In genomic region chr12:2891240-2892053, GRCh38 we compare ENCODE assay signal across 8 cellular contexts. TPM values are rescaled to one million over a fixed set of nuclear protein-coding genes. Genes with fewer than 3 reads are reported as not detected.
DNase-seq lines count a peak whose midpoint lies in the region; ATAC-seq and TF ChIP-seq lines count a peak whose summit lies in the region.

No MANE protein-coding gene starts in this region.

- H3K4me2 ChIP-seq in mesendoderm (ENCODE audit: low read length) = peak overlapping the region; percentile 38

- TF ChIP-seq POLR2A in suprapubic skin (IDR thresholded peaks at IDR 0.05) = no peak

- H3K9ac ChIP-seq in mesendoderm (ENCODE audit: low read length) = peak overlapping the region; percentile 86

- TF ChIP-seq CTCF in WTC11 (IDR thresholded peaks at IDR 0.05) (no peak), endothelial cell (IDR thresholded peaks at IDR 0.05; ENCODE audit: unreplicated experiment) (no peak), suprapubic skin (IDR thresholded peaks at IDR 0.05) (no peak), GM20000 (IDR thresholded peaks at IDR 0.05; ENCODE audit: extremely low read depth, missing control alignments) (no peak)

- H3K79me2 ChIP-seq in mesendoderm (ENCODE audit: control insufficient read depth, insufficient read depth, low read length) = peaks cover 2% of the 10 kb centered on the region

- H2BK120ac ChIP-seq in mesendoderm (ENCODE audit: low read depth, low read length) = no peak overlapping the region

- H2AK5ac ChIP-seq in mesendoderm (ENCODE audit: low read length) = no peak overlapping the region

- CTCF ChIA-PET in WTC11 (lab: Charles Lee) = interaction anchor here (0.9 to 2.3 kb wide), 9 partner anchors 14 to 150 kb away, joined by 3 to 24 read pairs (median 8); partner anchors contain the start of genes FOXM1 and RHNO1

- ATAC-seq in CD4-positive, CD25-positive, alpha-beta regulatory T cell (ENCODE audit: low read depth in 2 of 2) = no peak
- ATAC-seq in GM21390 (IDR thresholded peaks at IDR 0.05; ENCODE audit: unreplicated experiment) (peak; percentile 21), WTC11 (peak; percentile 16)

- H3K4me1 ChIP-seq in CD4-positive, CD25-positive, alpha-beta regulatory T cell (ENCODE audit: control insufficient read depth, insufficient read depth, low read length, poor library complexity, severe bottlenecking) = peaks cover 20% of the 10 kb centered on the region
- H3K4me1 ChIP-seq in mesendoderm (ENCODE audit: control insufficient read depth, low read depth, low read length) (no peaks in the 10 kb centered on the region), suprapubic skin (peaks cover 37% of the 10 kb centered on the region)

- no peak for DNase-seq in CD4-positive, CD25-positive, alpha-beta regulatory T cell
- no peak for DNase-seq in Jurkat, Clone E6-1 (ENCODE audit: low read depth, low spot score)
- DNase-seq in WTC11 (ENCODE audit: low spot score) (peak; percentile 54), endothelial cell (ENCODE audit: low spot score) (peak; percentile 68), mesendoderm (peak; percentile 67), suprapubic skin (ENCODE audit: low spot score in 2 of 2) (no peak), GM20000 (ENCODE audit: low spot score) (no peak)

- H2BK5ac ChIP-seq in mesendoderm (ENCODE audit: low read length) = no peak overlapping the region

- no peak overlapping the region for H4K8ac ChIP-seq in mesendoderm (ENCODE audit: low read depth, low read length)

- POLR2A ChIA-PET in WTC11 (lab: Charles Lee) = interaction anchor here (0.7 to 3.4 kb wide), 5 partner anchors 13 to 148 kb away, joined by 3 to 24 read pairs (median 3); partner anchors contain the start of genes FOXM1 and RHNO1

- H3K56ac ChIP-seq in mesendoderm (ENCODE audit: low read length) = peak overlapping the region; percentile 91

- H3K4me3 ChIP-seq in CD4-positive, CD25-positive, alpha-beta regulatory T cell (ENCODE audit: low read depth, low read length) = peak overlapping the region; percentile 62
- H3K4me3 ChIP-seq in Jurkat, Clone E6-1 (ENCODE audit: low read length) = peak overlapping the region; percentile 86
- H3K4me3 ChIP-seq in mesendoderm (ENCODE audit: low read length) = peak overlapping the region; percentile 71
- peak overlapping the region; percentile 87 for H3K4me3 ChIP-seq in suprapubic skin

- peak overlapping the region; percentile 44 for H3K18ac ChIP-seq in mesendoderm (ENCODE audit: low read length)

- H3K27ac Mint-ChIP-seq in CD4-positive, CD25-positive, alpha-beta regulatory T cell = peak overlapping the region; percentile 85 to 96 (median 95)
- peak overlapping the region; percentile 93 for H3K27ac Mint-ChIP-seq in WTC11
- H3K27ac Mint-ChIP-seq in endothelial cell (ENCODE audit: unreplicated experiment) = peak overlapping the region; percentile 96

- WGBS in mesendoderm (ENCODE audit: extremely low coverage, insufficient coverage, low lambda C conversion rate) = no CpG with 5 or more reads among the region's 42 CpGs
- 22% methylated on average over 26 of the region's 42 CpGs for WGBS in suprapubic skin

- no peaks in the 10 kb centered on the region for H3K27me3 ChIP-seq in CD4-positive, CD25-positive, alpha-beta regulatory T cell (ENCODE audit: control insufficient read depth, insufficient read depth, low read length)
- H3K27me3 ChIP-seq in mesendoderm (ENCODE audit: insufficient read depth, low read length, poor library complexity) (no peaks in the 10 kb centered on the region), suprapubic skin (no peaks in the 10 kb centered on the region)

- TF ChIP-seq EP300 in suprapubic skin (IDR thresholded peaks at IDR 0.05) = no peak

- peaks cover 14 to 38% (median 24%) of the 10 kb centered on the region in 4 donors for H3K4me1 Mint-ChIP-seq in CD4-positive, CD25-positive, alpha-beta regulatory T cell
- H3K4me1 Mint-ChIP-seq in WTC11 (peaks cover 18% of the 10 kb centered on the region), endothelial cell (ENCODE audit: unreplicated experiment) (peaks cover 15% of the 10 kb centered on the region)

- H3K4ac ChIP-seq in mesendoderm (ENCODE audit: low read depth, low read length) = no peak overlapping the region

- no peak overlapping the region for H4K5ac ChIP-seq in mesendoderm (ENCODE audit: low read length)

- peak overlapping the region; percentile 92 to 98 (median 97) for H3K4me3 Mint-ChIP-seq in CD4-positive, CD25-positive, alpha-beta regulatory T cell
- H3K4me3 Mint-ChIP-seq in WTC11 (peak overlapping the region; percentile 78), endothelial cell (ENCODE audit: unreplicated experiment) (peak overlapping the region; percentile 99)

- no peaks in the 10 kb centered on the region for H3K9me3 Mint-ChIP-seq in CD4-positive, CD25-positive, alpha-beta regulatory T cell
- H3K9me3 Mint-ChIP-seq in WTC11 = no peaks in the 10 kb centered on the region
- no peaks in the 10 kb centered on the region for H3K9me3 Mint-ChIP-seq in endothelial cell (ENCODE audit: unreplicated experiment)

- no peak overlapping the region for H3K23ac ChIP-seq in mesendoderm (ENCODE audit: low read length)

- H2BK15ac ChIP-seq in mesendoderm (replicated peaks; ENCODE audit: low read depth) = no peak overlapping the region

- H3K27ac ChIP-seq in CD4-positive, CD25-positive, alpha-beta regulatory T cell (ENCODE audit: insufficient read depth, low read length, poor library complexity, severe bottlenecking) = peak overlapping the region; percentile 76
- H3K27ac ChIP-seq in mesendoderm (ENCODE audit: low read depth, low read length) (peak overlapping the region; percentile 52), suprapubic skin (peak overlapping the region; percentile 95)

- no peaks in the 10 kb centered on the region for H3K9me3 ChIP-seq in CD4-positive, CD25-positive, alpha-beta regulatory T cell (ENCODE audit: control insufficient read depth in 2 of 2, low read length in 2 of 2)
- H3K9me3 ChIP-seq in suprapubic skin = no peaks in the 10 kb centered on the region

- no peaks in the 10 kb centered on the region for H3K27me3 Mint-ChIP-seq in CD4-positive, CD25-positive, alpha-beta regulatory T cell
- no peaks in the 10 kb centered on the region; the same call in 1 of the 2 replicates for H3K27me3 Mint-ChIP-seq in WTC11 (ENCODE audit: low read depth)
- peaks cover 11% of the 10 kb centered on the region for H3K27me3 Mint-ChIP-seq in endothelial cell (ENCODE audit: unreplicated experiment)

- H3K36me3 Mint-ChIP-seq in CD4-positive, CD25-positive, alpha-beta regulatory T cell = peaks cover 4% of the 10 kb centered on the region
- peaks cover 12% of the 10 kb centered on the region for H3K36me3 Mint-ChIP-seq in WTC11
- peaks cover 7% of the 10 kb centered on the region for H3K36me3 Mint-ChIP-seq in endothelial cell (ENCODE audit: low read depth, unreplicated experiment)

- H3K79me1 ChIP-seq in mesendoderm (ENCODE audit: low read length) = peaks cover 2% of the 10 kb centered on the region

- peaks cover 5% of the 10 kb centered on the region for H3K36me3 ChIP-seq in CD4-positive, CD25-positive, alpha-beta regulatory T cell (ENCODE audit: control insufficient read depth, insufficient read depth, low read length)
- H3K36me3 ChIP-seq in mesendoderm (ENCODE audit: control insufficient read depth, insufficient read depth, low read length) (peaks cover 4% of the 10 kb centered on the region), suprapubic skin (peaks cover 3% of the 10 kb centered on the region)

TF ChIP-seq in WTC11, 78 proteins besides CTCF, POLR2A, EP300 and RAD21 (continues in another document):
- TF ChIP-seq FOXJ3 (CRISPR knock-in tag; IDR thresholded peaks at IDR 0.05; ENCODE audit: borderline replicate concordance) (no peak), NR1H2 (CRISPR knock-in tag; IDR thresholded peaks at IDR 0.05) (no peak), ZNF416 (CRISPR knock-in tag; IDR thresholded peaks at IDR 0.05) (no peak)

RNA-seq across cellular contexts. Expression of gene TULP3, which starts 0.8 kb away (rescaled TPM):
- 6.7 TPM for total RNA-seq in CD4-positive, CD25-positive, alpha-beta regulatory T cell
- polyA plus RNA-seq in CD4-positive, CD25-positive, alpha-beta regulatory T cell = 1 to 10 TPM; 2.4 to 7.7 (median 5.5) TPM
- 24.7 TPM for polyA plus RNA-seq in Jurkat, Clone E6-1 (2012; ENCODE audit: insufficient read depth, insufficient read length)
- 17.4 to 18.8 TPM (median 18.0 TPM) in 3 replicates for total RNA-seq in WTC11 (2021)
- total RNA-seq in endothelial cell (ENCODE audit: unreplicated experiment) = 49.4 TPM
- polyA plus RNA-seq in mesendoderm (2013, experiment 1 of 2) = 24.9 TPM
- polyA plus RNA-seq in mesendoderm (2013, experiment 2 of 2) = 26.2 TPM
- total RNA-seq in suprapubic skin = 10 to 100 TPM; 21.0 to 55.8 (median 35.6) TPM

RNA-seq across cellular contexts. Expression of gene RHNO1, which starts 14.4 kb away (rescaled TPM):
- 29.9 TPM for total RNA-seq in CD4-positive, CD25-positive, alpha-beta regulatory T cell
- polyA plus RNA-seq in CD4-positive, CD25-positive, alpha-beta regulatory T cell = 10 to 100 TPM; 70.7 to 76.0 (median 73.6) TPM
- polyA plus RNA-seq in Jurkat, Clone E6-1 (2012; ENCODE audit: insufficient read depth, insufficient read length) = 72.1 TPM
- 48.0 to 50.3 TPM (median 49.5 TPM) in 3 replicates for total RNA-seq in WTC11 (2021)
- 27.7 TPM for total RNA-seq in endothelial cell (ENCODE audit: unreplicated experiment)
- polyA plus RNA-seq in mesendoderm (2013, experiment 1 of 2) = 66.8 TPM
- polyA plus RNA-seq in mesendoderm (2013, experiment 2 of 2) = 70.5 TPM
- 10 to 100 TPM; 17.2 to 33.1 (median 21.0) TPM for total RNA-seq in suprapubic skin

RNA-seq across cellular contexts. Expression of gene FOXM1, which starts 14.5 kb away (rescaled TPM):
- total RNA-seq in CD4-positive, CD25-positive, alpha-beta regulatory T cell = 3.8 TPM
- 1 to 10 TPM in 1 of 4 donors, under 1 TPM in 3; 0.44 to 1.7 (median 0.84) TPM for polyA plus RNA-seq in CD4-positive, CD25-positive, alpha-beta regulatory T cell
- polyA plus RNA-seq in Jurkat, Clone E6-1 (2012; ENCODE audit: insufficient read depth, insufficient read length) = 95.1 TPM
- 99.6 to 118 TPM (median 100 TPM) in 3 replicates for total RNA-seq in WTC11 (2021)
- total RNA-seq in endothelial cell (ENCODE audit: unreplicated experiment) = 24.3 TPM
- polyA plus RNA-seq in mesendoderm (2013, experiment 1 of 2) = 109 TPM
- polyA plus RNA-seq in mesendoderm (2013, experiment 2 of 2) = 111 TPM
- 1 to 10 TPM; 4.1 to 9.2 (median 7.1) TPM for total RNA-seq in suprapubic skin

RNA-seq across cellular contexts. Expression of gene TEX52, which starts 34.6 kb away (rescaled TPM):
- not detected for total RNA-seq in CD4-positive, CD25-positive, alpha-beta regulatory T cell
- polyA plus RNA-seq in CD4-positive, CD25-positive, alpha-beta regulatory T cell = not detected
- not detected for polyA plus RNA-seq in Jurkat, Clone E6-1 (2012; ENCODE audit: insufficient read depth, insufficient read length)
- total RNA-seq in WTC11 (2021) (not detected in 3 replicates), endothelial cell (ENCODE audit: unreplicated experiment) (not detected), suprapubic skin (not detected)
- not detected for polyA plus RNA-seq in mesendoderm (2013, experiment 1 of 2)
- polyA plus RNA-seq in mesendoderm (2013, experiment 2 of 2) = not detected

RNA-seq across cellular contexts. Expression of gene NRIP2, which starts 56.6 kb away (rescaled TPM):
- not detected for total RNA-seq in CD4-positive, CD25-positive, alpha-beta regulatory T cell
- polyA plus RNA-seq in CD4-positive, CD25-positive, alpha-beta regulatory T cell = 1 to 10 TPM in 2 of 4 donors, under 1 TPM in 2; 0.77 to 1.2 (median 1.0) TPM
- 1.3 TPM for polyA plus RNA-seq in Jurkat, Clone E6-1 (2012; ENCODE audit: insufficient read depth, insufficient read length)
- total RNA-seq in WTC11 (2021) (0.09 TPM in 1 of 3 replicates, not detected in the others), endothelial cell (ENCODE audit: unreplicated experiment) (0.13 TPM), suprapubic skin (1 to 10 TPM in 3 of 4 donors, under 1 TPM in 1; 0.48 to 4.7 (median 1.9) TPM)
- polyA plus RNA-seq in mesendoderm (2013, experiment 1 of 2) = not detected
- not detected for polyA plus RNA-seq in mesendoderm (2013, experiment 2 of 2)

Comparison
In these comparisons a context has a peak if more than half of its experiments do, and no peak if none do; other contexts are left out.
1. ATAC-seq: peak in GM21390 (single experiment) and WTC11 (single experiment); none in CD4-positive, CD25-positive, alpha-beta regulatory T cell (0 of 2).
2. DNase-seq: peak in WTC11 (single experiment), endothelial cell (single experiment) and mesendoderm (single experiment); none in CD4-positive, CD25-positive, alpha-beta regulatory T cell (0 of 3), Jurkat, Clone E6-1 (single experiment), suprapubic skin (0 of 2) and GM20000 (single experiment).
3. Peak in every context shown above with its lines, with median percentiles within 50 percentile points of each other: H3K27ac ChIP-seq, H3K4me3 ChIP-seq, H3K27ac Mint-ChIP-seq and H3K4me3 Mint-ChIP-seq.